10 cellular contexts compared by ENCODE assay signal in the genomic region with DNA sequence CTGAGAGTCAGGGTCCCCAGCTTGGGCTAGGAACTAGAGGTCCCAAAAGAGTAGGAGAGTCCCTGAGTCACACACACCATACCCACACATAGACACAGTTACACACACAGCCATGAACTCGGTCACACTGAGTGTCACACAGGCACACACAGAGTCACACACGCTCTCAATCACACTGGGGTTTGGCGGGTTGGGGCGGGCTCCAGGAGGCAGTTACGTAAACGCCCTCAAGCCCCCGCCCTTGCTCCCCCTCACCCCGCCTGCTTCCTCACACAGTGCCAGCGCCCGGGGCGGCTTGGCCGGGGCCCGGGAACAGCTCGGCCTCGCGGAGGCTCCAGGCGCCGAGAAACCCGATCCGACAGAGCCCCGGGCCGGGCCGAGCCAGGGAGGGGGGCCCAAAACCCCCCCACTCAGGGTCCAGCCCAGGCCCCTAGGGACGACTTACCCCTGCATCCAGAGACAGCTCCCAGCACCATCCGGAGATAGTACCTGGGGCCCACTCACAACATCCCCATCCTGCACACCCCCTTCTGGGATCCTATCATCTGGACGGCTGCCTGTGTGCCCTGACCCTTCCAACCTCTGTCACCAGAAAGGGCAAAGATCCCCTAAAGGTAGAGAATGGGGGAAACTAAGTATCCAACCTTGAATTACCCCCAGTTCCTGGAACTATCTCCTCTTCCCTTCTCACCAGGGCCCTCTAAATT. TPM values are rescaled to one million over a fixed set of nuclear protein-coding genes. Genes with fewer than 3 reads are reported as not detected.
DNase-seq lines count a peak whose midpoint lies in the region; ATAC-seq, FAIRE-seq and TF ChIP-seq lines count a peak whose summit lies in the region.
"Had no signal": no experiment of that assay in that cellular context is flagged by ENCODE, and none has a peak within 500 bp of the region (broad histone marks: within the 10 kb centered on the region; RNA-seq: fewer than 3 reads in every experiment).

No MANE protein-coding gene starts in this region.

- peaks cover 6 to 45% of the 10 kb centered on the region in 2 experiments for H3K27me3 ChIP-seq in K562 (ENCODE audit: control insufficient read depth in 2 of 2, insufficient read depth in 2 of 2, low read length in 2 of 2)
- peaks cover 3 to 79% (median 64%) of the 10 kb centered on the region in 3 donors for H3K27me3 ChIP-seq in stomach

- ATAC-seq in K562 (0 out of 3 replicates have a peak, but pooled peaks have one; percentile 15), GM19035 (IDR thresholded peaks at IDR 0.05; ENCODE audit: unreplicated experiment) (no peak), GM21737 (IDR thresholded peaks at IDR 0.05; ENCODE audit: unreplicated experiment) (no peak)

- H3K4me1 ChIP-seq in K562 (replicated peaks in 1 of 2; ENCODE audit: control insufficient read depth in 2 of 2, insufficient read depth in 2 of 2, low read length in 2 of 2) (peaks cover 0 to 34% of the 10 kb centered on the region in 2 experiments; a peak in 2 of 5 replicates), stomach (peaks cover 38 to 54% (median 47%) of the 10 kb centered on the region in 4 donors)

- H3K36me3 ChIP-seq in K562 (ENCODE audit: control insufficient read depth, insufficient read depth, low read length) (no peaks in the 10 kb centered on the region), stomach (no peaks in the 10 kb centered on the region)
- H3K36me3 ChIP-seq: MG63 had no signal

- TF ChIP-seq EP300 in K562 (IDR thresholded peaks at IDR 0.05; ENCODE audit: low read length) (no peak), stomach (IDR thresholded peaks at IDR 0.05) (no peak)

- intact Hi-C loops in K562 (cut with micrococcal nuclease), result loop anchor here (5.0 kb wide), 3 partner anchors 91 to 191 kb away; no protein-coding TSS in a partner anchor
- intact Hi-C loops in stomach (cut with DNase I; ENCODE audit: low total_unique reads), result loop anchor here (5.0 kb wide), 1 partner anchor 41 kb away; no protein-coding TSS in a partner anchor

- no peak for TF ChIP-seq CTCF in K562 (IDR thresholded peaks at IDR 0.05 in 2 of 3, conservative IDR thresholded peaks at IDR 0.05 in 1 of 3; ENCODE audit: insufficient read depth in 2 of 3, low read depth in 1 of 3, low read length in 3 of 3)
- TF ChIP-seq CTCF in stomach (IDR thresholded peaks at IDR 0.05), result no peak

- H3K4me3 ChIP-seq in K562, result no peak overlapping the region
- no peak overlapping the region for H3K4me3 ChIP-seq in stomach
- H3K4me3 ChIP-seq: MG63 had no signal

- no peak overlapping the region for H3K27ac ChIP-seq in K562 (ENCODE audit: extremely low read depth, low read depth, low read length)
- peak overlapping the region in 2 of 5 donors; percentile 40 to 67 for H3K27ac ChIP-seq in stomach

- WGBS in K562 (ENCODE audit: insufficient coverage, low coverage, missing lambda C conversion rate), result 0% methylated on average over 4 of the region's 26 CpGs
- 3 to 6% (median 5%) methylated on average over 24 to 26 of the region's 26 CpGs for WGBS in stomach, 5 donors

- H3K9ac ChIP-seq in K562 (ENCODE audit: insufficient read depth in 1 of 2, low read depth in 2 of 2, low read length in 2 of 2), result no peak overlapping the region

- in situ Hi-C loops in K562 (cut with MboI), result no loop called here

- BruUV-seq in K562 (replicated peaks; lab: Mats Ljungman, UMichigan), result no TSS peak

- H3K79me2 ChIP-seq in K562 (ENCODE audit: control insufficient read depth, insufficient read depth, low read length), result no peaks in the 10 kb centered on the region

- TF ChIP-seq RAD21 in K562 (CRISPR knock-in tag; conservative IDR thresholded peaks at IDR 0.05 in 1 of 2, IDR thresholded peaks at IDR 0.05 in 1 of 2), result no peak

- POLR2A ChIA-PET in K562 (lab: Yijun Ruan, JAX), result interaction anchor here (0.6 kb wide), 1 partner anchor 1768 kb away, joined by 3 read pairs; no protein-coding TSS in a partner anchor

- no peak for FAIRE-seq in K562 (lab: Jason Lieb, UNC)
- FAIRE-seq in GM12891 (lab: Jason Lieb, UNC), result no peak

- H2AFZ ChIP-seq in K562 (ENCODE audit: low read depth, low read length), result no peak overlapping the region

- TF ChIP-seq POLR2A in K562 (conservative IDR thresholded peaks at IDR 0.05), result no peak
- TF ChIP-seq POLR2A in stomach (IDR thresholded peaks at IDR 0.05), result no peak
- TF ChIP-seq POLR2A in GM12891 (IDR thresholded peaks at IDR 0.05; ENCODE audit: low read depth, low read length), result no peak

- peak; percentile 16 to 58 for DNase-seq in NCI-H446 (lab: John Stamatoyannopoulos, UW)
- DNase-seq in NCI-H446 treated with DMSO at 0.1 percent for 48 hours (lab: John Stamatoyannopoulos, UW), result no peak
- no peak for DNase-seq in K562 (ENCODE audit: extremely low read depth in 1 of 4, low spot score in 3 of 4)
- DNase-seq in iPS-NIHi7 (ENCODE audit: extremely low spot score), result peak; percentile 69
- peak; percentile 44 for DNase-seq in stomach
- no peak for DNase-seq in GM12891 (ENCODE audit: insufficient read length, low spot score)
- DNase-seq: activated CD4-positive, alpha-beta T cell treated with anti-CD3 and anti-CD28 coated beads, Interleukin-2, amount 50 U/mL, for 1 hour; MG63 had no signal

- no peaks in the 10 kb centered on the region for H3K9me3 ChIP-seq in K562 (replicated peaks; ENCODE audit: control insufficient read depth, insufficient read depth, low read depth, low read length)
- H3K9me3 ChIP-seq in stomach, result no peaks in the 10 kb centered on the region
- H3K9me3 ChIP-seq: MG63 had no signal

- H4K20me1 ChIP-seq in K562 (replicated peaks; ENCODE audit: control insufficient read depth, insufficient read depth, low read length), result peaks cover 14% of the 10 kb centered on the region

- no peaks in the 10 kb centered on the region for H3K9me1 ChIP-seq in K562 (ENCODE audit: control insufficient read depth, insufficient read depth, low read length)

- H3K4me2 ChIP-seq in K562 (ENCODE audit: insufficient read depth, low read length), result no peak overlapping the region

- CTCF ChIA-PET in K562 (lab: Yijun Ruan, JAX; ENCODE audit: low intra/inter-chr PET ratio), result interaction anchor here (1.8 kb wide), 1 partner anchor 44 kb away, joined by 8 read pairs; no protein-coding TSS in a partner anchor

RNA-seq across cellular contexts. Expression of gene CNTFR, which starts 3.5 kb away (rescaled TPM):
- not detected in 2 replicates for total RNA-seq in K562 (2011; cell fraction: chromatin; rRNA removed; ENCODE audit: low replicate concordance)
- total RNA-seq in K562 (2011; cell fraction: nucleolus; rRNA removed), result not detected in 2 replicates
- not detected in 2 replicates for total RNA-seq in K562 (2011; cell fraction: nucleoplasm; rRNA removed)
- total RNA-seq in K562 (2014; rRNA removed), result not detected in 2 replicates
- not detected in 2 replicates for total RNA-seq in K562 (2014; rRNA removed; fragmentation: Illumina TruSeq; extraction: Trizol)
- total RNA-seq in K562 (2015; rRNA removed; fragmentation: Illumina TruSeq; extraction: Trizol), result not detected in 2 replicates
- not detected in 2 replicates for total RNA-seq in K562 (2021)
- polyA plus RNA-seq in K562 (2011; rRNA removed), result not detected in 2 replicates
- not detected in 2 replicates for polyA plus RNA-seq in K562 (2011; cell fraction: cytosol; rRNA removed)
- polyA plus RNA-seq in K562 (2011; cell fraction: nucleus; rRNA removed), result not detected in 2 replicates
- polyA plus RNA-seq in K562 (2012), result not detected in 2 replicates
- not detected in 2 replicates for polyA plus RNA-seq in K562 (2014; fragmentation: Illumina TruSeq; extraction: Trizol)
- not detected for polyA plus RNA-seq in K562 (2014; fragmentation: Nextera tagmentation; extraction: Ambion mirVana)
- not detected in 2 replicates for polyA plus RNA-seq in K562 (2014; rRNA removed)
- not detected in 2 replicates for polyA minus RNA-seq in K562 (2011; rRNA and poly(A)+ RNA removed)
- not detected in 2 replicates for polyA minus RNA-seq in K562 (2011; cell fraction: cytosol; rRNA and poly(A)+ RNA removed)
- polyA minus RNA-seq in K562 (2011; cell fraction: nucleus; rRNA and poly(A)+ RNA removed), result not detected in 2 replicates
- total RNA-seq in stomach, result 10 to 100 TPM in 1 of 5 donors, 1 to 10 TPM in 3, not detected in 1; 2.4 to 15.8 (median 3.1) TPM
- 1 to 10 TPM; 2.2 to 4.1 (median 2.9) TPM for polyA plus RNA-seq in stomach
- polyA plus RNA-seq in GM12891 (2012; ENCODE audit: low read depth, missing spikeins), result not detected

RNA-seq across cellular contexts. Expression of gene RPP25L, which starts 18.8 kb away (rescaled TPM):
- total RNA-seq in K562 (2011; cell fraction: chromatin; rRNA removed; ENCODE audit: low replicate concordance), result 4.8 and 13.1 TPM in 2 replicates
- 24.3 and 25.9 TPM in 2 replicates for total RNA-seq in K562 (2011; cell fraction: nucleolus; rRNA removed)
- total RNA-seq in K562 (2011; cell fraction: nucleoplasm; rRNA removed), result 14.3 and 16.9 TPM in 2 replicates
- total RNA-seq in K562 (2014; rRNA removed) (42.0 and 51.6 TPM in 2 replicates), K562 (2014; rRNA removed; fragmentation: Illumina TruSeq; extraction: Trizol) (12.1 and 19.1 TPM in 2 replicates), K562 (2015; rRNA removed; fragmentation: Illumina TruSeq; extraction: Trizol) (24.6 and 25.4 TPM in 2 replicates), K562 (2021) (34.9 and 38.2 TPM in 2 replicates), stomach (10 to 100 TPM in 4 of 5 donors, 1 to 10 TPM in 1; 2.9 to 49.5 (median 16.5) TPM)
- polyA plus RNA-seq in K562 (2011; rRNA removed) (31.5 and 36.7 TPM in 2 replicates), K562 (2014; fragmentation: Illumina TruSeq; extraction: Trizol) (19.7 and 39.2 TPM in 2 replicates), K562 (2014; fragmentation: Nextera tagmentation; extraction: Ambion mirVana) (10 to 100 TPM; 16.3 to 29.0 TPM), K562 (2014; rRNA removed) (43.7 and 48.2 TPM in 2 replicates), stomach (10 to 100 TPM; 28.9 to 40.4 (median 37.9) TPM)
- 43.6 and 104 TPM in 2 replicates for polyA plus RNA-seq in K562 (2011; cell fraction: cytosol; rRNA removed)
- polyA plus RNA-seq in K562 (2011; cell fraction: nucleus; rRNA removed), result 25.2 and 35.0 TPM in 2 replicates
- polyA plus RNA-seq in K562 (2012), result 38.1 and 40.0 TPM in 2 replicates
- polyA minus RNA-seq in K562 (2011; rRNA and poly(A)+ RNA removed), result 6.4 and 8.7 TPM in 2 replicates
- 15.8 and 16.4 TPM in 2 replicates for polyA minus RNA-seq in K562 (2011; cell fraction: cytosol; rRNA and poly(A)+ RNA removed)
- 8.1 and 13.2 TPM in 2 replicates for polyA minus RNA-seq in K562 (2011; cell fraction: nucleus; rRNA and poly(A)+ RNA removed)
- polyA plus RNA-seq in GM12891 (2012; ENCODE audit: low read depth, missing spikeins), result 19.1 TPM

RNA-seq across cellular contexts. Expression of gene DCTN3, which starts 27.2 kb away (rescaled TPM):
- total RNA-seq in K562 (2011; cell fraction: chromatin; rRNA removed; ENCODE audit: low replicate concordance), result 25.9 and 51.8 TPM in 2 replicates
- 32.0 and 36.7 TPM in 2 replicates for total RNA-seq in K562 (2011; cell fraction: nucleolus; rRNA removed)
- total RNA-seq in K562 (2011; cell fraction: nucleoplasm; rRNA removed), result 37.9 and 46.9 TPM in 2 replicates
- 50.8 and 74.8 TPM in 2 replicates for total RNA-seq in K562 (2014; rRNA removed)
- total RNA-seq in K562 (2014; rRNA removed; fragmentation: Illumina TruSeq; extraction: Trizol), result 30.8 and 31.3 TPM in 2 replicates
- 37.2 and 38.2 TPM in 2 replicates for total RNA-seq in K562 (2015; rRNA removed; fragmentation: Illumina TruSeq; extraction: Trizol)
- 51.0 and 53.4 TPM in 2 replicates for total RNA-seq in K562 (2021)
- polyA plus RNA-seq in K562 (2011; rRNA removed), result 44.5 and 76.3 TPM in 2 replicates
- 55.4 and 58.3 TPM in 2 replicates for polyA plus RNA-seq in K562 (2011; cell fraction: cytosol; rRNA removed)
- polyA plus RNA-seq in K562 (2011; cell fraction: nucleus; rRNA removed), result 73.3 and 73.7 TPM in 2 replicates
- 80.4 and 98.2 TPM in 2 replicates for polyA plus RNA-seq in K562 (2012)
- polyA plus RNA-seq in K562 (2014; fragmentation: Illumina TruSeq; extraction: Trizol), result 41.9 and 47.0 TPM in 2 replicates
- 10 to 100 TPM; 11.0 to 26.2 TPM for polyA plus RNA-seq in K562 (2014; fragmentation: Nextera tagmentation; extraction: Ambion mirVana)
- 45.1 and 49.2 TPM in 2 replicates for polyA plus RNA-seq in K562 (2014; rRNA removed)
- 23.0 and 41.7 TPM in 2 replicates for polyA minus RNA-seq in K562 (2011; rRNA and poly(A)+ RNA removed)
- 12.4 and 19.5 TPM in 2 replicates for polyA minus RNA-seq in K562 (2011; cell fraction: cytosol; rRNA and poly(A)+ RNA removed)
- polyA minus RNA-seq in K562 (2011; cell fraction: nucleus; rRNA and poly(A)+ RNA removed), result 20.6 and 25.7 TPM in 2 replicates
- total RNA-seq in stomach, result 10 to 100 TPM in 4 of 5 donors, 1 to 10 TPM in 1; 9.3 to 55.4 (median 23.7) TPM
- polyA plus RNA-seq in stomach, result 100 to 1,000 TPM in 1 of 3 donors, 10 to 100 TPM in 2; 81.0 to 107 (median 97.5) TPM
- 101 TPM for polyA plus RNA-seq in GM12891 (2012; ENCODE audit: low read depth, missing spikeins)

RNA-seq across cellular contexts. Expression of gene ARID3C, which starts 35.8 kb away (rescaled TPM):
- not detected in 2 replicates for total RNA-seq in K562 (2011; cell fraction: chromatin; rRNA removed; ENCODE audit: low replicate concordance)
- not detected in 2 replicates for total RNA-seq in K562 (2011; cell fraction: nucleolus; rRNA removed)
- total RNA-seq in K562 (2011; cell fraction: nucleoplasm; rRNA removed), result not detected in 2 replicates
- total RNA-seq in K562 (2014; rRNA removed) (not detected in 2 replicates), K562 (2014; rRNA removed; fragmentation: Illumina TruSeq; extraction: Trizol) (not detected in 2 replicates), K562 (2015; rRNA removed; fragmentation: Illumina TruSeq; extraction: Trizol) (not detected in 2 replicates), K562 (2021) (not detected in 2 replicates), stomach (not detected)
- polyA plus RNA-seq in K562 (2011; rRNA removed) (not detected in 2 replicates), K562 (2014; fragmentation: Illumina TruSeq; extraction: Trizol) (not detected in 2 replicates), K562 (2014; fragmentation: Nextera tagmentation; extraction: Ambion mirVana) (not detected), K562 (2014; rRNA removed) (not detected in 2 replicates), stomach (not detected)
- not detected in 2 replicates for polyA plus RNA-seq in K562 (2011; cell fraction: cytosol; rRNA removed)
- polyA plus RNA-seq in K562 (2011; cell fraction: nucleus; rRNA removed), result not detected in 2 replicates
- not detected in 2 replicates for polyA plus RNA-seq in K562 (2012)
- polyA minus RNA-seq in K562 (2011; rRNA and poly(A)+ RNA removed), result not detected in 2 replicates
- not detected in 2 replicates for polyA minus RNA-seq in K562 (2011; cell fraction: cytosol; rRNA and poly(A)+ RNA removed)
- not detected in 2 replicates for polyA minus RNA-seq in K562 (2011; cell fraction: nucleus; rRNA and poly(A)+ RNA removed)
- not detected for polyA plus RNA-seq in GM12891 (2012; ENCODE audit: low read depth, missing spikeins)

RNA-seq across cellular contexts. Expression of gene SIGMAR1, which starts 44.5 kb away (rescaled TPM):
- total RNA-seq in K562 (2011; cell fraction: chromatin; rRNA removed; ENCODE audit: low replicate concordance), result 21.4 and 50.2 TPM in 2 replicates
- 73.4 and 78.2 TPM in 2 replicates for total RNA-seq in K562 (2011; cell fraction: nucleolus; rRNA removed)
- total RNA-seq in K562 (2011; cell fraction: nucleoplasm; rRNA removed), result 74.2 and 94.8 TPM in 2 replicates
- 43.0 and 57.5 TPM in 2 replicates for total RNA-seq in K562 (2014; rRNA removed)
- total RNA-seq in K562 (2014; rRNA removed; fragmentation: Illumina TruSeq; extraction: Trizol), result 31.4 and 33.5 TPM in 2 replicates
- total RNA-seq in K562 (2015; rRNA removed; fragmentation: Illumina TruSeq; extraction: Trizol), result 29.9 and 31.2 TPM in 2 replicates
- 50.4 and 55.8 TPM in 2 replicates for total RNA-seq in K562 (2021)
- polyA plus RNA-seq in K562 (2011; rRNA removed), result 22.1 and 35.2 TPM in 2 replicates
- polyA plus RNA-seq in K562 (2011; cell fraction: cytosol; rRNA removed), result 27.7 and 82.4 TPM in 2 replicates
- polyA plus RNA-seq in K562 (2011; cell fraction: nucleus; rRNA removed), result 21.6 and 54.1 TPM in 2 replicates
- polyA plus RNA-seq in K562 (2012), result 38.6 and 45.7 TPM in 2 replicates
- 75.2 and 80.0 TPM in 2 replicates for polyA plus RNA-seq in K562 (2014; fragmentation: Illumina TruSeq; extraction: Trizol)
- 10 to 100 TPM in 1 of 2 experiments, 1 to 10 TPM in 1; 6.9 to 16.4 TPM for polyA plus RNA-seq in K562 (2014; fragmentation: Nextera tagmentation; extraction: Ambion mirVana)
- 56.6 and 57.5 TPM in 2 replicates for polyA plus RNA-seq in K562 (2014; rRNA removed)
- 11.8 and 22.6 TPM in 2 replicates for polyA minus RNA-seq in K562 (2011; rRNA and poly(A)+ RNA removed)
- polyA minus RNA-seq in K562 (2011; cell fraction: cytosol; rRNA and poly(A)+ RNA removed), result 19.7 and 24.0 TPM in 2 replicates
- 16.7 and 20.7 TPM in 2 replicates for polyA minus RNA-seq in K562 (2011; cell fraction: nucleus; rRNA and poly(A)+ RNA removed)
- total RNA-seq in stomach, result 100 to 1,000 TPM in 1 of 5 donors, 10 to 100 TPM in 4; 20.0 to 124 (median 64.3) TPM
- 10 to 100 TPM; 19.9 to 46.8 (median 25.5) TPM for polyA plus RNA-seq in stomach
- polyA plus RNA-seq in GM12891 (2012; ENCODE audit: low read depth, missing spikeins), result 14.9 TPM

Comparison
In these comparisons a context has a peak if more than half of its experiments do, and no peak if none do; other contexts are left out.
1. DNase-seq: peak in NCI-H446 (2 of 2), iPS-NIHi7 (single experiment) and stomach (single experiment); none in NCI-H446 treated with DMSO at 0.1 percent for 48 hours (single experiment), K562 (0 of 4) and GM12891 (single experiment).